Comparison of ENCODE assay signal across 9 cellular contexts in the genomic region with DNA sequence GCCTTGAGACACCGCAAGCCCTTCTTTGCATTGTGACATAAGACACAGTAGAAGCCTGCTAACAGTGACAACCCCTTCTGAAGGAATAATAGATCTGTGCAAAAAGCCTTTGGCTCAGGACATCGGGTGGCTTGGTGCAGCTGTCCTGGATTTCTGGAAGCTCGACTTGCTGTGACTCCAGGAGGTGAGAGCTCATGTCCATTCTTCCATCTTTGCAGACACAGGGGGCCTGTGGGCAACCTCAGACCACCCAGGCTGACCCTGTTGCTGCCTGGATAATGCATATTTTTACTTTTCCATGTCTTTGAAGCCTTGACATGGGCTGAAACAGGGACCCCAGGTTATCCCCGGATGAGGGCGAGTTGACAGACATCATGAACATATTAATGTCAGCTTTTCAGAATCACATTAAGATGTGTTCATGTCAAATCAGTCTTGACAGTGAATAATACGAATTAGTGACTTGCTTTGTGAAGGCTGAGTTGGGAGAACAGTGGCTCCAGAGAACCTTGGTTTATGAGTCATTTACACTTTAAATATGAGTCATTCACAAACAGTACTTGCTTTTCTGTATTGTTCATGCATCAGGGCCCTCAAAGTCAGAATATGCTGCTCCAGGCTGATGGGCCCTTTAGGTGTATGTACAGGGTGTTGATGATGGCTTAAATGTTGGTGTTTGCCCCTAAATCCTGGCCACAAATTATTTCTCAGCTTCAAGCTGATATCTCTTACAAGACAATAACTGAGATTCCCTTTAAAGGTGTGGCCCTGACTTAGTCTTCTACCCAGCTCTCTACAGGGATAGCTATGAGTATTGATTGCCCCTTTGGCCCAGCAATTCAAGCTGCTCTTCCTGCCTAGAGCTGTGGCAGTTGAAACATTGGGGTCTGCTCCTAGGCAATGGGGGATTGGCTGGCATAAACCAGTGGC.
DNase-seq lines count a peak whose midpoint lies in the region; ATAC-seq, FAIRE-seq and TF ChIP-seq lines count a peak whose summit lies in the region.
"Had no signal": no experiment of that assay in that cellular context is flagged by ENCODE, and none has a peak within 500 bp of the region (broad histone marks: within the 10 kb centered on the region; RNA-seq: fewer than 3 reads in every experiment).

No MANE protein-coding gene starts in this region.

- no peak overlapping the region for H2AFZ ChIP-seq in keratinocyte (ENCODE audit: control insufficient read depth, low read length)

- H3K4me2 ChIP-seq in keratinocyte (ENCODE audit: control insufficient read depth, extremely low read depth, insufficient read depth, low read depth, low read length), result no peak overlapping the region

- peak; percentile 90 for FAIRE-seq in keratinocyte (lab: Jason Lieb, UNC)
- FAIRE-seq: H1 had no signal

- H3K4me3 ChIP-seq in keratinocyte (ENCODE audit: control insufficient read depth in 2 of 3, extremely low read depth in 1 of 3, insufficient read depth in 2 of 3, low read depth in 1 of 3, low read length in 3 of 3), result no peak overlapping the region

- peak overlapping the region; percentile 38 for H3K9ac ChIP-seq in keratinocyte (ENCODE audit: control insufficient read depth, extremely low read depth, insufficient read depth, low read length)

- dilution Hi-C loops in keratinocyte (cut with MboI; ENCODE audit: extremely low pct_ligation_motif_present, low sequenced_read_pairs), result no loop called here

- peaks cover 20% of the 10 kb centered on the region for H3K4me1 ChIP-seq in keratinocyte (ENCODE audit: control insufficient read depth, extremely low read depth, insufficient read depth, low read length)

- no peaks in the 10 kb centered on the region for H3K9me1 ChIP-seq in keratinocyte (ENCODE audit: control insufficient read depth, extremely low read depth, insufficient read depth, low read length)

- peaks cover 2% of the 10 kb centered on the region for H3K9me3 ChIP-seq in keratinocyte (ENCODE audit: control insufficient read depth, low read depth, low read length)

- no peaks in the 10 kb centered on the region for H4K20me1 ChIP-seq in keratinocyte (ENCODE audit: control insufficient read depth, extremely low read depth, insufficient read depth, low read length)

- no peaks in the 10 kb centered on the region for H3K27me3 ChIP-seq in keratinocyte (ENCODE audit: control insufficient read depth, extremely low read depth, insufficient read depth, low read length)

- peak; percentile 21 for DNase-seq in GM04503 (ENCODE audit: low read depth)
- peak; percentile 9 for DNase-seq in NCI-H69 (lab: John Stamatoyannopoulos, UW)
- no peak for DNase-seq in keratinocyte (ENCODE audit: low read depth, low spot score)
- no peak for DNase-seq in SHP77 (lab: John Stamatoyannopoulos, UW)
- DNase-seq in Kasumi-1 (lab: John Stamatoyannopoulos, UW), result no peak
- DNase-seq in SIG-M5 treated with dmso at 0.1 percent for 504 hours (lab: John Stamatoyannopoulos, UW; ENCODE audit: unreplicated experiment), result no peak

- ATAC-seq in GM21786 (IDR thresholded peaks at IDR 0.05; ENCODE audit: unreplicated experiment) (peak; percentile 80), GM19324 (IDR thresholded peaks at IDR 0.05; ENCODE audit: low FRiP score, unreplicated experiment) (no peak)

- H3K36me3 ChIP-seq in keratinocyte (ENCODE audit: control insufficient read depth in 2 of 2, extremely low read depth in 1 of 2, insufficient read depth in 2 of 2, low read length in 2 of 2), result no peaks in the 10 kb centered on the region

- no peaks in the 10 kb centered on the region for H3K79me2 ChIP-seq in keratinocyte (ENCODE audit: control insufficient read depth, insufficient read depth, low read length)

- peak overlapping the region; percentile 47 for H3K27ac ChIP-seq in keratinocyte (ENCODE audit: control insufficient read depth, insufficient read depth, low read length)

- TF ChIP-seq CTCF in keratinocyte (optimal IDR thresholded peaks at IDR 0.05 in 1 of 3, IDR thresholded peaks at IDR 0.05 in 1 of 3, conservative IDR thresholded peaks at IDR 0.05 in 1 of 3; ENCODE audit: extremely low read depth in 1 of 3, insufficient read depth in 2 of 3, low read length in 3 of 3), result no peak

Comparison
In these comparisons a context has a peak if more than half of its experiments do, and no peak if none do; other contexts are left out.
1. DNase-seq: peak in GM04503 (single experiment) and NCI-H69 (single experiment); none in keratinocyte (single experiment), SHP77 (0 of 2), Kasumi-1 (0 of 2) and SIG-M5 treated with dmso at 0.1 percent for 504 hours (single experiment).